Comparison of ENCODE assay signal across 9 cellular contexts in genomic region chr12:2053675-2054070, GRCh38. TPM values are rescaled to one million over a fixed set of nuclear protein-coding genes. Genes with fewer than 3 reads are reported as not detected.
DNase-seq lines count a peak whose midpoint lies in the region; ATAC-seq and TF ChIP-seq lines count a peak whose summit lies in the region.
"Had no signal": no experiment of that assay in that cellular context is flagged by ENCODE, and none has a peak within 500 bp of the region (broad histone marks: within the 10 kb centered on the region; RNA-seq: fewer than 3 reads in every experiment).

No MANE protein-coding gene starts in this region.

- H3K27me3 ChIP-seq in left lung (peaks cover 28 to 89% of the 10 kb centered on the region in 2 donors), thoracic aorta (replicated peaks; ENCODE audit: insufficient read depth) (no peaks in the 10 kb centered on the region)

- H3K27me3 Mint-ChIP-seq in brain (peaks cover 60% of the 10 kb centered on the region), CD14-positive monocyte (ENCODE audit: low read depth in 3 of 3) (peaks cover 57 to 72% (median 64%) of the 10 kb centered on the region in 3 donors)

- peaks cover 0 to 9% (median 0%) of the 10 kb centered on the region in 5 experiments for H3K9me3 Mint-ChIP-seq in brain
- H3K9me3 Mint-ChIP-seq in CD14-positive monocyte: peaks cover 0 to 23% (median 2%) of the 10 kb centered on the region in 7 donors

- H3K4me1 ChIP-seq in left lung (peaks cover 0 to 15% of the 10 kb centered on the region in 2 donors), thoracic aorta (ENCODE audit: control insufficient read depth in 1 of 2, low read depth in 2 of 2) (peaks cover 21 to 39% of the 10 kb centered on the region in 2 donors)

- H3K4me3 ChIP-seq in left lung: peak overlapping the region; percentile 38 to 41
- H3K4me3 ChIP-seq in thoracic aorta: peak overlapping the region; percentile 92

- TF ChIP-seq CTCF in brain (conservative IDR thresholded peaks at IDR 0.05) (no peak), left lung (IDR thresholded peaks at IDR 0.05) (no peak), thoracic aorta (IDR thresholded peaks at IDR 0.05) (no peak), CD14-positive monocyte (IDR thresholded peaks at IDR 0.05) (no peak)

- no peaks in the 10 kb centered on the region for H3K9me3 ChIP-seq in left lung
- H3K9me3 ChIP-seq in thoracic aorta: no peaks in the 10 kb centered on the region

- peak; percentile 28 for DNase-seq in DMS 273 (lab: John Stamatoyannopoulos, UW; ENCODE audit: unreplicated experiment)
- no peak for DNase-seq in DMS 273 treated with DMSO at 0.1 percent for 48 hours (lab: John Stamatoyannopoulos, UW)
- DNase-seq in left lung: peak in 1 of 2 donors; percentile 57
- DNase-seq in thoracic aorta (ENCODE audit: low spot score): no peak
- no peak for DNase-seq in GM19238 (ENCODE audit: insufficient read length, low spot score)
- DNase-seq in CD14-positive monocyte (ENCODE audit: low spot score): no peak

- H3K36me3 Mint-ChIP-seq in brain: no peaks in the 10 kb centered on the region
- peaks cover 0 to 2% of the 10 kb centered on the region in 2 donors for H3K36me3 Mint-ChIP-seq in CD14-positive monocyte

- H3K4me1 Mint-ChIP-seq in brain (peaks cover 57% of the 10 kb centered on the region), CD14-positive monocyte (peaks cover 19% of the 10 kb centered on the region)

- H3K27ac ChIP-seq in left lung (peak overlapping the region; percentile 48 to 55), thoracic aorta (peak overlapping the region; percentile 90)
- H3K27ac ChIP-seq: 22Rv1 had no signal

- intact Hi-C loops in left lung (cut with DNase I) (loop anchor here in 1 of 2 donors (10.0 kb wide), 1 partner anchor 231 kb away; no protein-coding TSS in a partner anchor), CD14-positive monocyte (cut with micrococcal nuclease) (no loop called here)

- ATAC-seq in left lung: no peak
- no peak for ATAC-seq in thoracic aorta (ENCODE audit: insufficient number of reproducible peaks, low FRiP score, low read depth)
- ATAC-seq in GM18858 (IDR thresholded peaks at IDR 0.05; ENCODE audit: unreplicated experiment): no peak

- H3K4me3 Mint-ChIP-seq in brain: peak overlapping the region in 3 of 5 experiments; percentile 43 to 95 (median 50)
- H3K4me3 Mint-ChIP-seq in CD14-positive monocyte: no peak overlapping the region

- H3K27ac Mint-ChIP-seq in brain (no peak overlapping the region), CD14-positive monocyte (no peak overlapping the region)

- no peaks in the 10 kb centered on the region for H3K36me3 ChIP-seq in left lung
- H3K36me3 ChIP-seq in thoracic aorta: no peaks in the 10 kb centered on the region

RNA-seq across cellular contexts. Expression of gene CACNA1C, which starts 0.9 kb away (rescaled TPM):
- polyA plus RNA-seq in brain (ENCODE audit: insufficient read depth, low read depth, low replicate concordance) (1.6 TPM), CD14-positive monocyte (not detected)
- total RNA-seq in left lung (10 to 100 TPM; 12.0 to 21.9 TPM), thoracic aorta (100 to 1,000 TPM in 1 of 2 donors, 10 to 100 TPM in 1; 70.0 to 127 TPM)

RNA-seq across cellular contexts. Expression of gene DCP1B, which starts 49.4 kb away (rescaled TPM):
- polyA plus RNA-seq in brain (ENCODE audit: insufficient read depth, low read depth, low replicate concordance) (8.1 TPM), CD14-positive monocyte (1 to 10 TPM; 3.6 to 4.9 TPM)
- total RNA-seq in left lung (10 to 100 TPM in 1 of 2 donors, 1 to 10 TPM in 1; 9.8 to 11.2 TPM), thoracic aorta (10 to 100 TPM; 16.6 to 19.5 TPM)

Comparison
In these comparisons a context has a peak if more than half of its experiments do, and no peak if none do; other contexts are left out.
1. H3K4me3 Mint-ChIP-seq: peak in brain (3 of 5); none in CD14-positive monocyte (0 of 2).